In genomic region chr5:124007675-124008398, GRCh38 we compare ENCODE assay signal across 16 cellular contexts.
A peak's percentile ranks its signal among the peaks of the same experiment; 100 is the strongest.
DNase-seq lines count a peak whose midpoint lies in the region; ATAC-seq, FAIRE-seq and TF ChIP-seq lines count a peak whose summit lies in the region.
"Had no signal": no experiment of that assay in that cellular context is flagged by ENCODE, and none has a peak within 500 bp of the region (broad histone marks: within the 10 kb centered on the region; RNA-seq: fewer than 3 reads in every experiment).

No MANE protein-coding gene starts in this region.

- H3K27me3 ChIP-seq in GM23338 (ENCODE audit: insufficient read depth) = no peaks in the 10 kb centered on the region
- H3K27me3 ChIP-seq in fibroblast of lung (ENCODE audit: control insufficient read depth, insufficient read depth, low read length) = no peaks in the 10 kb centered on the region
- H3K27me3 ChIP-seq: SJCRH30 had no signal

- H3K27ac Mint-ChIP-seq in GM23338 = no peak overlapping the region

- peaks cover 13% of the 10 kb centered on the region; the same call in 1 of the 2 replicates for H3K9me2 ChIP-seq in GM23338 (ENCODE audit: insufficient read depth)

- H3K9ac ChIP-seq in fibroblast of lung (ENCODE audit: insufficient read depth, low read length) = no peak overlapping the region

- H3K9me3 Mint-ChIP-seq in GM23338 = peaks cover 30% of the 10 kb centered on the region

- ATAC-seq in GM23338 = no peak
- no peak for ATAC-seq in GM18520 (IDR thresholded peaks at IDR 0.05; ENCODE audit: unreplicated experiment)
- ATAC-seq in HG03280 (IDR thresholded peaks at IDR 0.05; ENCODE audit: unreplicated experiment) = no peak

- H3K36me3 ChIP-seq in GM23338 (ENCODE audit: insufficient read depth) (peaks cover 10% of the 10 kb centered on the region; the same call in 1 of the 2 replicates), fibroblast of lung (ENCODE audit: control insufficient read depth, insufficient read depth, low read length) (no peaks in the 10 kb centered on the region)
- H3K36me3 ChIP-seq: SJCRH30 had no signal

- no peak overlapping the region for H3K4me3 Mint-ChIP-seq in GM23338

- no peaks in the 10 kb centered on the region for H3K27me3 Mint-ChIP-seq in GM23338 (ENCODE audit: insufficient read depth, low read depth, poor library complexity)

- H3K4me1 ChIP-seq in GM23338 (ENCODE audit: insufficient read depth) (no peaks in the 10 kb centered on the region), fibroblast of lung (ENCODE audit: control insufficient read depth, extremely low read depth, insufficient read depth, low read length) (no peaks in the 10 kb centered on the region)
- H3K4me1 ChIP-seq: SJCRH30 had no signal

- H3K36me3 Mint-ChIP-seq in GM23338 (ENCODE audit: low read depth) = peaks cover 28% of the 10 kb centered on the region

- H3K79me2 ChIP-seq in GM23338 (replicated peaks; ENCODE audit: insufficient read depth) (no peaks in the 10 kb centered on the region), fibroblast of lung (ENCODE audit: control insufficient read depth, insufficient read depth, low read length) (no peaks in the 10 kb centered on the region)

- in situ Hi-C loops in ACHN (cut with HindIII; ENCODE audit: low pct_ligation_motif_present, low pct_unique_long_range_greater_than_20kb, low sequenced_read_pairs) = no loop called here

- TF ChIP-seq CTCF in GM23338 (conservative IDR thresholded peaks at IDR 0.05; ENCODE audit: low read depth in 2 of 2) (no peak), fibroblast of lung (conservative IDR thresholded peaks at IDR 0.05 in 1 of 2, IDR thresholded peaks at IDR 0.05 in 1 of 2; ENCODE audit: low read depth in 1 of 2, low read length in 2 of 2) (no peak)

- H3K4me3 ChIP-seq in GM23338 (no peak overlapping the region), fibroblast of lung (replicated peaks in 1 of 4; ENCODE audit: control extremely low read depth in 1 of 4, insufficient read depth in 1 of 4, low read depth in 3 of 4, low read length in 4 of 4) (no peak overlapping the region)
- H3K4me3 ChIP-seq: SJCRH30 had no signal

- DNase-seq in ACHN (peak; percentile 31), GM23338 (ENCODE audit: low spot score) (peak; percentile 51), SW480 (ENCODE audit: low spot score) (peak; percentile 66), fibroblast of lung (ENCODE audit: low read depth in 2 of 2) (peak; percentile 45 to 55), GM12891 (ENCODE audit: insufficient read length, low spot score) (no peak), EL (no peak)
- DNase-seq: activated CD4-positive, alpha-beta T cell treated with anti-CD3 and anti-CD28 coated beads for 48 hours; AML-193; Calu3; islet precursor cell; retina; SJCRH30; T1000 had no signal

- H3K4me2 ChIP-seq in GM23338 (no peak overlapping the region), fibroblast of lung (ENCODE audit: extremely low read depth, insufficient read depth, low read length) (no peak overlapping the region)

- no peaks in the 10 kb centered on the region for H3F3A ChIP-seq in GM23338 (replicated peaks; ENCODE audit: low read depth)

- no peak overlapping the region for H2AFZ ChIP-seq in GM23338
- no peak overlapping the region for H2AFZ ChIP-seq in fibroblast of lung (ENCODE audit: low read length)

- no peaks in the 10 kb centered on the region for H4K20me1 ChIP-seq in GM23338 (replicated peaks; ENCODE audit: insufficient read depth)
- no peaks in the 10 kb centered on the region for H4K20me1 ChIP-seq in fibroblast of lung (ENCODE audit: control insufficient read depth, extremely low read depth, insufficient read depth, low read length)

- no peaks in the 10 kb centered on the region for H3K9me3 ChIP-seq in fibroblast of lung (ENCODE audit: control insufficient read depth, insufficient read depth, low read depth, low read length)

- H3K27ac ChIP-seq in GM23338 (ENCODE audit: low read depth) (no peak overlapping the region), fibroblast of lung (ENCODE audit: insufficient read depth, low read length) (no peak overlapping the region)
- H3K27ac ChIP-seq: SJCRH30 had no signal

- FAIRE-seq in GM12891 (lab: Jason Lieb, UNC) = no peak
- FAIRE-seq: endometrium had no signal

- no peaks in the 10 kb centered on the region for H3K4me1 Mint-ChIP-seq in GM23338

- no peak for TF ChIP-seq POLR2A in GM12891 (IDR thresholded peaks at IDR 0.05; ENCODE audit: low read depth, low read length)

TF ChIP-seq in GM23338, 12 proteins besides CTCF, POLR2A, EP300 and RAD21 (continues in another document):
- TF ChIP-seq ZNF331 (CRISPR knock-in tag; IDR thresholded peaks at IDR 0.05; ENCODE audit: low read depth) (no peak), STAT1 (IDR thresholded peaks at IDR 0.05; ENCODE audit: unreplicated experiment) (no peak), NANOG (IDR thresholded peaks at IDR 0.05; ENCODE audit: borderline replicate concordance) (no peak)

TF ChIP-seq in GM12891, 5 proteins besides CTCF, POLR2A, EP300 and RAD21:
- no peak for TF ChIP-seq TAF1 (IDR thresholded peaks at IDR 0.05; ENCODE audit: low read depth, low read length)
- TF ChIP-seq POU2F2 (IDR thresholded peaks at IDR 0.05; ENCODE audit: low read depth, low read length) = no peak
- no peak for TF ChIP-seq PAX5 (IDR thresholded peaks at IDR 0.05; ENCODE audit: insufficient read depth, low read length, severe bottlenecking)
- no peak for TF ChIP-seq POLR2AphosphoS5 (IDR thresholded peaks at IDR 0.05; ENCODE audit: low read depth, low read length)
- no peak for TF ChIP-seq SPI1 (IDR thresholded peaks at IDR 0.05; ENCODE audit: low read depth, low read length)

Comparison
In these comparisons a context has a peak if more than half of its experiments do, and no peak if none do; other contexts are left out.
1. DNase-seq: peak in ACHN (single experiment), GM23338 (single experiment), SW480 (single experiment) and fibroblast of lung (2 of 2); none in GM12891 (single experiment) and EL (single experiment).